ENCODE assay signal across 9 cellular contexts in the genomic region with DNA sequence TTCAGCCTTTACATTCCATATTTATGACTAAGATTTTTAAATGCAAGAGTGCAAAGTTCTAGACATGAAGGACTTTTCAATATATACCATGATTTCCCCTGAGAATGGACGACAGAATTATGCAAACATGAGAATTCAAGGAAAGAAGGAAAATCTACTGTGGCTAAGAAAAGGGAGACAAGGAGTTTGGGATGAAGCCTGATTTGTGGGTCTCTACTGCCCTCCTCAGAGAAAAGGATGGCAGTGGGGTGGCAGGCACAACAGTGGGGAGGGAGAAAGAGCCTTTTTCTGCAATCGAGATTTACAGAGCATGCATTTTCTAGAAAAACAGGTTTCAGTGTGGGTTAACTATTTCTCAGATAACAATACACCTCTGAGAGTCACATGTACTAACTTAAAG.
DNase-seq lines count a peak whose midpoint lies in the region; ATAC-seq, FAIRE-seq and TF ChIP-seq lines count a peak whose summit lies in the region.
"Had no signal": no experiment of that assay in that cellular context is flagged by ENCODE, and none has a peak within 500 bp of the region (broad histone marks: within the 10 kb centered on the region; RNA-seq: fewer than 3 reads in every experiment).

No MANE protein-coding gene starts in this region.

- H3K4me1 ChIP-seq in pancreas = no peaks in the 10 kb centered on the region

- intact Hi-C loops in pancreas (cut with DNase I) = no loop called here

- no peak overlapping the region for H3K27ac ChIP-seq in pancreas
- H3K27ac ChIP-seq: thoracic aorta had no signal

- H3K4me3 ChIP-seq in H7 (ENCODE audit: insufficient read depth, low read depth, low read length) (no peak overlapping the region), epithelial cell of proximal tubule (ENCODE audit: low read depth, low read length) (no peak overlapping the region), pancreas (no peak overlapping the region), MG63 (no peak overlapping the region)
- H3K4me3 ChIP-seq: thoracic aorta had no signal

- DNase-seq in H7 (peak; percentile 30), NCI-H748 (lab: John Stamatoyannopoulos, UW; ENCODE audit: unreplicated experiment) (peak; percentile 82), epithelial cell of proximal tubule (ENCODE audit: low read depth) (no peak), pancreas (no peak), MG63 (no peak), SKM-1 (lab: John Stamatoyannopoulos, UW; ENCODE audit: unreplicated experiment) (no peak)

- TF ChIP-seq CTCF in epithelial cell of proximal tubule (conservative IDR thresholded peaks at IDR 0.05; ENCODE audit: low read depth, low read length) (peak; percentile 84), pancreas (IDR thresholded peaks at IDR 0.05) (peak in 2 of 4 donors; percentile 10 to 26)

- H3K9me3 ChIP-seq in pancreas = no peaks in the 10 kb centered on the region
- no peaks in the 10 kb centered on the region for H3K9me3 ChIP-seq in MG63
- H3K9me3 ChIP-seq: thoracic aorta had no signal

- WGBS in pancreas, 2 donors = 3 to 6% methylated on average over 2 of the region's 2 CpGs

- ATAC-seq in pancreas = peak in 3 of 4 donors; percentile 36 to 49 (median 48)
- no peak for ATAC-seq in HG02763 (IDR thresholded peaks at IDR 0.05; ENCODE audit: unreplicated experiment)
- no peak for ATAC-seq in HG03520 (IDR thresholded peaks at IDR 0.05; ENCODE audit: unreplicated experiment)

- H3K36me3 ChIP-seq in H7 (replicated peaks; ENCODE audit: control insufficient read depth, insufficient read depth, low read length) (no peaks in the 10 kb centered on the region), pancreas (no peaks in the 10 kb centered on the region), MG63 (no peaks in the 10 kb centered on the region)
- H3K36me3 ChIP-seq: thoracic aorta had no signal

- no peaks in the 10 kb centered on the region for H3K27me3 ChIP-seq in H7 (ENCODE audit: control insufficient read depth, insufficient read depth, low read length)
- H3K27me3 ChIP-seq in pancreas = no peaks in the 10 kb centered on the region
- H3K27me3 ChIP-seq in MG63 = no peaks in the 10 kb centered on the region

- no peak for FAIRE-seq in pancreas (lab: Jason Lieb, UNC)

Comparison
In these comparisons a context has a peak if more than half of its experiments do, and no peak if none do; other contexts are left out.
1. DNase-seq: peak in H7 (single experiment) and NCI-H748 (single experiment); none in epithelial cell of proximal tubule (single experiment), pancreas (0 of 6), MG63 (single experiment) and SKM-1 (single experiment).
2. ATAC-seq: peak in pancreas (3 of 4); none in HG02763 (single experiment) and HG03520 (single experiment).